In genomic region chrX:14028473-14028872, GRCh38 we compare ENCODE assay signal across 1 cellular context.
TF ChIP-seq lines count a peak whose summit lies in the region.

No MANE protein-coding gene starts in this region.

TF ChIP-seq in HepG2, 621 proteins besides CTCF, POLR2A, EP300 and RAD21 (continued from another document):
- TF ChIP-seq ATM (IDR thresholded peaks at IDR 0.05; ENCODE audit: borderline replicate concordance): no peak
- TF ChIP-seq ZNF484 (CRISPR knock-in tag; IDR thresholded peaks at IDR 0.05; ENCODE audit: borderline replicate concordance, low read depth): no peak
- no peak for TF ChIP-seq ZNF317 (CRISPR knock-in tag; IDR thresholded peaks at IDR 0.05)
- no peak for TF ChIP-seq ZNF547 (CRISPR knock-in tag; IDR thresholded peaks at IDR 0.05)
